Comparison of ENCODE assay signal across 19 cellular contexts in the genomic region with DNA sequence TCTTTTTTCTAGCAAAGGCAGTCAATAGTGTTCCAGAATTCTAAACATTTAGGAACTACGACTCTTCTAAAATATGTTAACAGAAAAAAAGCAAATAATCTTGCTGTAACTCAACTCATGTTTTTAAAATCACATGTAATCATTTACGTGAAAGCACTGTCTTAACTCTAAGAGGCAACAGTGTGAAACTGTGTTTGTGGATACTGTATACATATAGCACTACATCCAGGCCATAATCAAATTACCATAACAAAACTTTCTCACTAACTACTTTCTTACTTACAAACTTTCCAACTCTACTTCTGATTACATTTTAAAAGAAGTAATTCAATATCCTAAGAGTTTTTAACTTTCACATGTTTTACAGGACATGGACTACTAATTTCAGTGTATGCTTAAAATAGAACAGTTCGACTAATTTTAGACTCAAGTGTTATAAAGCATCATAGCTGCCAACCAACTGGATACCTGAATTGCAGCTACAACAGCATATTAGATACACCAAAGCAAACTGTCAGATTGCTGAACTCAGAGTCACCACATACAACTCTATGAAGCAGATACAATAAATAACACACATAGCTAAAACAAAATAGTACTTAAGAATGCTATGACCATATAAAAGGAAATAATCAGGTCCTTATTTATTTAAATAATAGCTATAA.
A peak's percentile ranks its signal among the peaks of the same experiment; 100 is the strongest.
DNase-seq lines count a peak whose midpoint lies in the region; ATAC-seq and TF ChIP-seq lines count a peak whose summit lies in the region.
"Had no signal": no experiment of that assay in that cellular context is flagged by ENCODE, and none has a peak within 500 bp of the region (broad histone marks: within the 10 kb centered on the region; RNA-seq: fewer than 3 reads in every experiment).

No MANE protein-coding gene starts in this region.

- H3K36me3 Mint-ChIP-seq in chondrocyte (ENCODE audit: low read depth): no peaks in the 10 kb centered on the region
- no peaks in the 10 kb centered on the region for H3K36me3 Mint-ChIP-seq in natural killer cell treated with Interleukin-12 subunit alpha and Interleukin-12 subunit beta and Interleukin-15 and Interleukin-18, amount 100 ng/mL, for 72 hours
- H3K36me3 Mint-ChIP-seq in mesothelial cell of epicardium: no peaks in the 10 kb centered on the region

- WGBS in right cardiac atrium: 62% methylated on average over 3 of the region's 3 CpGs
- 84% methylated on average over 3 of the region's 3 CpGs for WGBS in mammary epithelial cell (ENCODE audit: low coverage, missing lambda C conversion rate)

- H4K20me1 ChIP-seq in mammary epithelial cell (ENCODE audit: insufficient read depth, low read length): no peaks in the 10 kb centered on the region

- TF ChIP-seq POLR2A in vagina (IDR thresholded peaks at IDR 0.05): no peak

- no peak overlapping the region for H3K9ac ChIP-seq in mammary epithelial cell (ENCODE audit: insufficient read depth, low read length)
- H3K9ac ChIP-seq: BLaER1 treated with 17β-estradiol and CSF1 and Interleukin-3, amounts not matched to agents 10 nM and 100 nM had no signal

- TF ChIP-seq CTCF in chondrocyte (IDR thresholded peaks at IDR 0.05) (no peak), mammary epithelial cell (conservative IDR thresholded peaks at IDR 0.05 in 1 of 2, IDR thresholded peaks at IDR 0.05 in 1 of 2; ENCODE audit: extremely low read depth in 1 of 2, insufficient read depth in 1 of 2, low read depth in 1 of 2, low read length in 2 of 2) (no peak), vagina (IDR thresholded peaks at IDR 0.05) (no peak), mesothelial cell of epicardium (IDR thresholded peaks at IDR 0.05; ENCODE audit: unreplicated experiment) (no peak)

- no peaks in the 10 kb centered on the region for H3K27me3 ChIP-seq in right cardiac atrium (ENCODE audit: control insufficient read depth, insufficient read depth)
- H3K27me3 ChIP-seq in mammary epithelial cell (ENCODE audit: insufficient read depth, low read length): no peaks in the 10 kb centered on the region
- no peaks in the 10 kb centered on the region for H3K27me3 ChIP-seq in vagina
- H3K27me3 ChIP-seq: BLaER1 treated with 17β-estradiol and CSF1 and Interleukin-3, amounts not matched to agents 10 nM and 100 nM had no signal

- no peak overlapping the region for H3K4me2 ChIP-seq in mammary epithelial cell (ENCODE audit: insufficient read depth, low read depth, low read length)
- H3K4me2 ChIP-seq: BLaER1 treated with 17β-estradiol and CSF1 and Interleukin-3, amounts not matched to agents 10 nM and 100 nM; GM23338; PC-9 had no signal

- no TSS peak for BruUV-seq in mammary epithelial cell (replicated peaks; lab: Mats Ljungman, UMichigan)

- dilution Hi-C loops in mammary epithelial cell (cut with HindIII; ENCODE audit: low sequenced_read_pairs): no loop called here

- DNase-seq in Right ventricle myocardium inferior (ENCODE audit: missing footprints) (no peak), cardiac septum (ENCODE audit: low spot score) (no peak), chondrocyte (ENCODE audit: low spot score) (no peak), right cardiac atrium (no peak), mammary epithelial cell (no peak), vagina (ENCODE audit: extremely low spot score in 2 of 2) (no peak), mesothelial cell of epicardium (ENCODE audit: low spot score in 2 of 2, unreplicated experiment in 2 of 2) (no peak)
- DNase-seq in natural killer cell treated with Interleukin-12 subunit alpha and Interleukin-12 subunit beta and Interleukin-15 and Interleukin-18, amount 100 ng/mL, for 72 hours (ENCODE audit: low spot score): no peak
- DNase-seq: 8988T, DMS 273 treated with DMSO at 0.1 percent for 48 hours, EL, KBM-7, NCI-H1105, NCI-H1694 treated with DMSO at 0.1 percent for 48 hours, NCI-H446, NCI-H748 treated with DMSO at 0.1 percent for 48 hours, PC-9 had no signal

- H3K4me1 ChIP-seq in right cardiac atrium (ENCODE audit: control insufficient read depth, insufficient read depth, low read length) (peaks cover 6% of the 10 kb centered on the region), mammary epithelial cell (ENCODE audit: insufficient read depth, low read length) (no peaks in the 10 kb centered on the region), vagina (no peaks in the 10 kb centered on the region)

- no peaks in the 10 kb centered on the region for H3K27me3 Mint-ChIP-seq in chondrocyte (ENCODE audit: low read depth)
- H3K27me3 Mint-ChIP-seq in natural killer cell treated with Interleukin-12 subunit alpha and Interleukin-12 subunit beta and Interleukin-15 and Interleukin-18, amount 100 ng/mL, for 72 hours: peaks cover 15 to 35% of the 10 kb centered on the region in 2 donors
- no peaks in the 10 kb centered on the region for H3K27me3 Mint-ChIP-seq in mesothelial cell of epicardium (ENCODE audit: low read depth)

- intact Hi-C loops in Right ventricle myocardium inferior (cut with DNase I) (no loop called here), cardiac septum (cut with DNase I) (no loop called here), right cardiac atrium (cut with DNase I) (no loop called here), mammary epithelial cell (cut with micrococcal nuclease) (no loop called here), vagina (cut with DNase I) (no loop called here)

- H3K9me3 Mint-ChIP-seq in chondrocyte (ENCODE audit: low read depth): no peaks in the 10 kb centered on the region
- H3K9me3 Mint-ChIP-seq in natural killer cell treated with Interleukin-12 subunit alpha and Interleukin-12 subunit beta and Interleukin-15 and Interleukin-18, amount 100 ng/mL, for 72 hours: no peaks in the 10 kb centered on the region
- H3K9me3 Mint-ChIP-seq in mesothelial cell of epicardium: no peaks in the 10 kb centered on the region

- H3K9me3 ChIP-seq in right cardiac atrium (ENCODE audit: control insufficient read depth, low read length) (no peaks in the 10 kb centered on the region), mammary epithelial cell (replicated peaks; ENCODE audit: insufficient read depth, low read length) (no peaks in the 10 kb centered on the region), vagina (no peaks in the 10 kb centered on the region)

- CTCF ChIA-PET in mammary epithelial cell (lab: Charles Lee; ENCODE audit: low non-redundant PET): no interaction called here

- H3K4me3 ChIP-seq in right cardiac atrium (ENCODE audit: low read length): no peak overlapping the region
- H3K4me3 ChIP-seq in mammary epithelial cell (replicated peaks in 1 of 3; ENCODE audit: insufficient read depth in 1 of 3, low read depth in 2 of 3, low read length in 3 of 3): no peak overlapping the region
- no peak overlapping the region for H3K4me3 ChIP-seq in vagina
- H3K4me3 ChIP-seq: BLaER1 treated with 17β-estradiol and CSF1 and Interleukin-3, amounts not matched to agents 10 nM and 100 nM; GM23338; PC-9 had no signal

- H3K27ac ChIP-seq in right cardiac atrium (ENCODE audit: low read length): no peak overlapping the region
- no peak overlapping the region for H3K27ac ChIP-seq in mammary epithelial cell (ENCODE audit: insufficient read depth, low read depth, low read length)
- H3K27ac ChIP-seq in vagina: no peak overlapping the region
- H3K27ac ChIP-seq: BLaER1 treated with 17β-estradiol and CSF1 and Interleukin-3, amounts not matched to agents 10 nM and 100 nM; PC-9 had no signal

- H3K36me3 ChIP-seq in mammary epithelial cell (ENCODE audit: insufficient read depth, low read length) (no peaks in the 10 kb centered on the region), vagina (no peaks in the 10 kb centered on the region)
- H3K36me3 ChIP-seq: BLaER1 treated with 17β-estradiol and CSF1 and Interleukin-3, amounts not matched to agents 10 nM and 100 nM had no signal

- no peak overlapping the region for H2AFZ ChIP-seq in mammary epithelial cell (ENCODE audit: low read depth, low read length)
- H2AFZ ChIP-seq: GM23338, PC-9 had no signal

- H3K27ac Mint-ChIP-seq in chondrocyte (ENCODE audit: unreplicated experiment) (peak overlapping the region; percentile 28), mesothelial cell of epicardium (no peak overlapping the region)
- H3K27ac Mint-ChIP-seq in natural killer cell treated with Interleukin-12 subunit alpha and Interleukin-12 subunit beta and Interleukin-15 and Interleukin-18, amount 100 ng/mL, for 72 hours: no peak overlapping the region
- H3K27ac Mint-ChIP-seq: GM23338 had no signal

- H3K4me3 Mint-ChIP-seq in chondrocyte (ENCODE audit: unreplicated experiment) (no peak overlapping the region), mesothelial cell of epicardium (no peak overlapping the region)
- H3K4me3 Mint-ChIP-seq in natural killer cell treated with Interleukin-12 subunit alpha and Interleukin-12 subunit beta and Interleukin-15 and Interleukin-18, amount 100 ng/mL, for 72 hours: no peak overlapping the region
- H3K4me3 Mint-ChIP-seq: GM23338 had no signal

- peaks cover 70% of the 10 kb centered on the region for H3K79me2 ChIP-seq in mammary epithelial cell (ENCODE audit: insufficient read depth, low read length)

- ATAC-seq in Right ventricle myocardium inferior (peak; percentile 84), right cardiac atrium (peak; percentile 76 to 78)
- no peak for ATAC-seq in natural killer cell treated with Interleukin-12 subunit alpha and Interleukin-12 subunit beta and Interleukin-15 and Interleukin-18, amount 100 ng/mL, for 72 hours
- ATAC-seq: GM23338 had no signal

- H3K4me1 Mint-ChIP-seq in chondrocyte (ENCODE audit: low read depth) (peaks cover 46% of the 10 kb centered on the region), mesothelial cell of epicardium (peaks cover 11% of the 10 kb centered on the region)
- H3K4me1 Mint-ChIP-seq in natural killer cell treated with Interleukin-12 subunit alpha and Interleukin-12 subunit beta and Interleukin-15 and Interleukin-18, amount 100 ng/mL, for 72 hours (ENCODE audit: low read depth in 2 of 2): no peaks in the 10 kb centered on the region

- in situ Hi-C loops in mammary epithelial cell (cut with MboI; ENCODE audit: low sequenced_read_pairs in 2 of 2): loop anchor here in 1 of 2 donors (25.0 kb wide), 1 partner anchor 196 kb away; a partner anchor contains a TSS

Comparison
In these comparisons a context has a peak if more than half of its experiments do, and no peak if none do; other contexts are left out.
1. ATAC-seq: peak in Right ventricle myocardium inferior (single experiment) and right cardiac atrium (2 of 2); none in natural killer cell treated with Interleukin-12 subunit alpha and Interleukin-12 subunit beta and Interleukin-15 and Interleukin-18, amount 100 ng/mL, for 72 hours (0 of 2).